ENCODE assay signal across 22 cellular contexts in genomic region chr17:47164263-47164662, GRCh38. TPM values are rescaled to one million over a fixed set of nuclear protein-coding genes. Genes with fewer than 3 reads are reported as not detected.
DNase-seq lines count a peak whose midpoint lies in the region; ATAC-seq and TF ChIP-seq lines count a peak whose summit lies in the region.
"Had no signal": no experiment of that assay in that cellular context is flagged by ENCODE, and none has a peak within 500 bp of the region (broad histone marks: within the 10 kb centered on the region; RNA-seq: fewer than 3 reads in every experiment).

No MANE protein-coding gene starts in this region.

- TF ChIP-seq CTCF in left ventricle myocardium inferior (IDR thresholded peaks at IDR 0.05; ENCODE audit: borderline replicate concordance) (no peak), HEK293 (tag by site-specific recombination; IDR thresholded peaks at IDR 0.05) (no peak), OCI-LY7 (conservative IDR thresholded peaks at IDR 0.05; ENCODE audit: low read length) (no peak)

- no peak overlapping the region for H3K4me3 Mint-ChIP-seq in dendritic cell treated with granulocyte-macrophage colony-stimulating factor and Interleukin-4, amounts not matched to agents 40 ng/mL and 50 ng/mL, for 4 days
- H3K4me3 Mint-ChIP-seq in stimulated activated memory B cell treated with anti-CD40 and anti-IgM and Interleukin-4, amounts not matched to agents 10 μg/mL and 1 μg/mL and 100 μg/mL, for 72 hours, result no peak overlapping the region
- H3K4me3 Mint-ChIP-seq: CD8-positive, alpha-beta T cell; IgD-negative memory B cell had no signal

- H3K9me3 ChIP-seq in left ventricle myocardium inferior (replicated peaks), result no peaks in the 10 kb centered on the region
- H3K9me3 ChIP-seq in HEK293 (ENCODE audit: control insufficient read depth, insufficient read depth, low read depth, low read length), result no peaks in the 10 kb centered on the region
- no peaks in the 10 kb centered on the region for H3K9me3 ChIP-seq in OCI-LY7 (ENCODE audit: low read length)
- H3K9me3 ChIP-seq: BE2C had no signal

- peaks cover 57% of the 10 kb centered on the region; the same call in 1 of the 2 replicates for H3K79me2 ChIP-seq in OCI-LY7 (ENCODE audit: insufficient read depth, low read depth, low read length)

- H3K27me3 Mint-ChIP-seq in dendritic cell treated with granulocyte-macrophage colony-stimulating factor and Interleukin-4, amounts not matched to agents 40 ng/mL and 50 ng/mL, for 4 days, result no peaks in the 10 kb centered on the region
- H3K27me3 Mint-ChIP-seq in stimulated activated memory B cell treated with anti-CD40 and anti-IgM and Interleukin-4, amounts not matched to agents 10 μg/mL and 1 μg/mL and 100 μg/mL, for 72 hours, result no peaks in the 10 kb centered on the region
- H3K27me3 Mint-ChIP-seq: IgD-negative memory B cell had no signal

- H2AFZ ChIP-seq in OCI-LY7 (ENCODE audit: low read length), result no peak overlapping the region

- intact Hi-C loops in left ventricle myocardium inferior (cut with micrococcal nuclease), result no loop called here
- intact Hi-C loops in Right ventricle myocardium inferior (cut with DNase I), result no loop called here
- intact Hi-C loops in dendritic cell treated with granulocyte-macrophage colony-stimulating factor and Interleukin-4, amounts not matched to agents 40 ng/mL and 50 ng/mL, for 4 days (cut with micrococcal nuclease), result no loop called here
- intact Hi-C loops in OCI-LY7 (cut with micrococcal nuclease; ENCODE audit: unreplicated experiment), result no loop called here

- BruUV-seq in OCI-LY7 (replicated peaks; lab: Mats Ljungman, UMichigan), result no TSS peak

- CTCF ChIA-PET in HEK293 (lab: Yijun Ruan, JAX) (no interaction called here), OCI-LY7 (lab: Charles Lee; ENCODE audit: unreplicated experiment) (no interaction called here)

- peaks cover 8% of the 10 kb centered on the region for H3K4me1 Mint-ChIP-seq in dendritic cell treated with granulocyte-macrophage colony-stimulating factor and Interleukin-4, amounts not matched to agents 40 ng/mL and 50 ng/mL, for 4 days (ENCODE audit: low read depth)
- peaks cover 24% of the 10 kb centered on the region for H3K4me1 Mint-ChIP-seq in stimulated activated memory B cell treated with anti-CD40 and anti-IgM and Interleukin-4, amounts not matched to agents 10 μg/mL and 1 μg/mL and 100 μg/mL, for 72 hours

- H3K4me1 ChIP-seq in left ventricle myocardium inferior, result peaks cover 58% of the 10 kb centered on the region
- H3K4me1 ChIP-seq in HEK293 (ENCODE audit: control insufficient read depth, insufficient read depth, low read length), result no peaks in the 10 kb centered on the region
- peaks cover 20% of the 10 kb centered on the region for H3K4me1 ChIP-seq in OCI-LY7 (ENCODE audit: insufficient read depth, low read length, poor library complexity, severe bottlenecking)
- H3K4me1 ChIP-seq: BE2C had no signal

- no peaks in the 10 kb centered on the region for H3K9me3 Mint-ChIP-seq in dendritic cell treated with granulocyte-macrophage colony-stimulating factor and Interleukin-4, amounts not matched to agents 40 ng/mL and 50 ng/mL, for 4 days
- no peaks in the 10 kb centered on the region for H3K9me3 Mint-ChIP-seq in stimulated activated memory B cell treated with anti-CD40 and anti-IgM and Interleukin-4, amounts not matched to agents 10 μg/mL and 1 μg/mL and 100 μg/mL, for 72 hours
- H3K9me3 Mint-ChIP-seq: CD8-positive, alpha-beta T cell; IgD-negative memory B cell had no signal

- no peak overlapping the region for H3K4me3 ChIP-seq in left ventricle myocardium inferior
- H3K4me3 ChIP-seq in HEK293 (ENCODE audit: low read depth, low read length), result no peak overlapping the region
- no peak overlapping the region for H3K4me3 ChIP-seq in OCI-LY7 (ENCODE audit: low read depth, low read length, poor library complexity, severe bottlenecking)
- H3K4me3 ChIP-seq: GM12878 had no signal

- H3K36me3 Mint-ChIP-seq in dendritic cell treated with granulocyte-macrophage colony-stimulating factor and Interleukin-4, amounts not matched to agents 40 ng/mL and 50 ng/mL, for 4 days (ENCODE audit: low read depth), result peaks cover 86% of the 10 kb centered on the region
- H3K36me3 Mint-ChIP-seq in stimulated activated memory B cell treated with anti-CD40 and anti-IgM and Interleukin-4, amounts not matched to agents 10 μg/mL and 1 μg/mL and 100 μg/mL, for 72 hours, result peaks cover 32% of the 10 kb centered on the region
- H3K36me3 Mint-ChIP-seq: IgD-negative memory B cell had no signal

- H3K27me3 ChIP-seq in left ventricle myocardium inferior (ENCODE audit: low read depth), result no peaks in the 10 kb centered on the region
- H3K27me3 ChIP-seq: BE2C had no signal

- H3K27ac ChIP-seq in left ventricle myocardium inferior (replicated peaks) (peak overlapping the region; percentile 52), HEK293 (ENCODE audit: extremely low read depth, low read depth, low read length) (no peak overlapping the region), OCI-LY7 (ENCODE audit: low read depth, low read length, poor library complexity, severe bottlenecking) (no peak overlapping the region)

- H3K27ac Mint-ChIP-seq in dendritic cell treated with granulocyte-macrophage colony-stimulating factor and Interleukin-4, amounts not matched to agents 40 ng/mL and 50 ng/mL, for 4 days, result peak overlapping the region; percentile 43
- H3K27ac Mint-ChIP-seq in stimulated activated memory B cell treated with anti-CD40 and anti-IgM and Interleukin-4, amounts not matched to agents 10 μg/mL and 1 μg/mL and 100 μg/mL, for 72 hours, result peak overlapping the region; percentile 54

- DNase-seq in left ventricle myocardium inferior (no peak), Right ventricle myocardium inferior (ENCODE audit: missing footprints) (no peak), OCI-LY7 (ENCODE audit: low spot score) (no peak), mucosa of gallbladder (ENCODE audit: low spot score) (no peak), kidney tubule cell (ENCODE audit: low spot score) (no peak)
- DNase-seq: 8988T; BE2C; C1 segment of cervical spinal cord; Calu3; CD8-positive, alpha-beta T cell; DMS79 treated with DMSO at 0.1 percent for 48 hours; GOT3; H7; KBM-7 had no signal

- H3K9me2 ChIP-seq in OCI-LY7 (ENCODE audit: insufficient read depth, low read length), result no peaks in the 10 kb centered on the region

- POLR2A ChIA-PET in HEK293 (lab: Yijun Ruan, JAX), result no interaction called here
- POLR2A ChIA-PET in OCI-LY7 (lab: Charles Lee), result interaction anchor here (1.2 kb wide), 1 partner anchor 25 kb away, joined by 5 read pairs; the partner anchor contains the start of gene CDC27

- peaks cover 5% of the 10 kb centered on the region; the same call in 1 of the 2 replicates for H4K20me1 ChIP-seq in OCI-LY7 (ENCODE audit: insufficient read depth, low read length)

- H3K36me3 ChIP-seq in left ventricle myocardium inferior (peaks cover 53% of the 10 kb centered on the region), HEK293 (ENCODE audit: control insufficient read depth in 2 of 2, insufficient read depth in 1 of 2, low read length in 2 of 2) (peaks cover 76 to 83% of the 10 kb centered on the region in 2 experiments), OCI-LY7 (ENCODE audit: insufficient read depth, low read length) (peaks cover 98% of the 10 kb centered on the region)

- no peak overlapping the region for H3K4me2 ChIP-seq in OCI-LY7 (ENCODE audit: low read length)

- no peak for ATAC-seq in Right ventricle myocardium inferior
- ATAC-seq in stimulated activated memory B cell treated with anti-CD40 and anti-IgM and Interleukin-4, amounts not matched to agents 10 μg/mL and 1 μg/mL and 100 μg/mL, for 72 hours, result no peak
- ATAC-seq: CD8-positive, alpha-beta T cell; GM12878; HCT116; HepG2 had no signal

TF ChIP-seq in HEK293, 187 proteins besides CTCF, POLR2A, EP300 and RAD21:
- no peak for TF ChIP-seq ZNF114 (tag by site-specific recombination; IDR thresholded peaks at IDR 0.05)
- TF ChIP-seq ZNF529 (tag by site-specific recombination; IDR thresholded peaks at IDR 0.05; ENCODE audit: insufficient replicate concordance), result peak; percentile 98

RNA-seq across cellular contexts. Expression of gene CDC27, which starts 24.8 kb away (rescaled TPM):
- total RNA-seq in left ventricle myocardium inferior (92.4 TPM), Right ventricle myocardium inferior (88.9 TPM), OCI-LY7 (2022) (164 TPM in 2 replicates), mucosa of gallbladder (75.2 TPM)
- 74.3 and 83.4 TPM in 2 replicates for total RNA-seq in OCI-LY7 (2014; rRNA removed; shearing (Covaris generic))

RNA-seq across cellular contexts. Expression of gene MYL4, which starts 44.9 kb away (rescaled TPM):
- total RNA-seq in left ventricle myocardium inferior (809 TPM), Right ventricle myocardium inferior (322 TPM), OCI-LY7 (2022) (0.67 and 1.3 TPM in 2 replicates), mucosa of gallbladder (0.55 TPM)
- 0.39 and 2.1 TPM in 2 replicates for total RNA-seq in OCI-LY7 (2014; rRNA removed; shearing (Covaris generic))
- total RNA-seq: A673; Calu3; CD8-positive, alpha-beta T cell; H7; HepG2 had no signal

Comparison
In these comparisons a context has a peak if more than half of its experiments do, and no peak if none do; other contexts are left out.
1. RNA of gene MYL4, which starts 44.9 kb away (total RNA-seq): 809 TPM in left ventricle myocardium inferior (single experiment) and 322 TPM in Right ventricle myocardium inferior (single experiment); 0.39 to 2.1 TPM in OCI-LY7 and 0.55 TPM in mucosa of gallbladder (single experiment); every median in the first group is over 100 times any median in the second.